ENCODE assay signal across 30 cellular contexts in the genomic region with DNA sequence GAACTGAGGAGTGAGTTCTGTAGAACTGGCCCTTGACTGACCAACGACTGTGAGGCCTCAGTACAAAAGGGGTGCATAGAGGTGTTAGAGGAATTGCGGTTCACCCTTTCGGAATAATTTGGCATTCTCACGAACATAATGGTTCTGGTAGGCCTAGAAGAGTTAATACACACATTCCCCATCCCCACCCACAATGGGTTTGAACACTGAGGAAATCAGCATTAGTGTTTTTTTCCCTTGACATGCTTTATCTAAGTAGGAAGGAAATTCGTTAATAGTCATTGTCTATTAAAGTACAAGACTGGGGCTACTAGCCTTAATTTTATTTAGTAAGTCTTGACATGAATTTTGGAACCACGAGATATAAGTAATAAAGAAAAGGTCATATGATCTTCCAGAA.
"Had no signal": no experiment of that assay in that cellular context is flagged by ENCODE, and none has a peak within 500 bp of the region (broad histone marks: within the 10 kb centered on the region; RNA-seq: fewer than 3 reads in every experiment).

No MANE protein-coding gene starts in this region.

- H3K4me3 ChIP-seq: ascending aorta, breast epithelium, cardiac muscle cell, colonic mucosa, esophagus squamous epithelium, gastroesophageal sphincter had no signal

- H3K9me3 Mint-ChIP-seq: activated CD4-positive, alpha-beta memory T cell treated with anti-CD3 and anti-CD28 coated beads for 36 hours; activated CD4-positive, alpha-beta T cell treated with anti-CD3 and anti-CD28 coated beads, Interleukin-2, amount 10 ng/mL, durations not matched to agents 24 days and 14 days; activated naive CD4-positive, alpha-beta T cell treated with anti-CD3 and anti-CD28 coated beads for 36 hours; activated naive CD4-positive, alpha-beta T cell treated with anti-CD3 and anti-CD28 coated beads, Interleukin-2, amount 50 U/mL, for 24 hours; activated naive CD8-positive, alpha-beta T cell treated with anti-CD3 and anti-CD28 coated beads for 36 hours; activated naive CD8-positive, alpha-beta T cell treated with anti-CD3 and anti-CD28 coated beads, Interleukin-2, amount 50 U/mL, for 24 hours; activated T-helper 1 cell treated with anti-CD3 and anti-CD28 coated beads, Interleukin-12 subunit alpha, Interleukin-12 subunit beta, Interleukin-2, Interleukin-4 antibody, amounts not matched to agents 30 ng/mL and 10 ng/mL and 1 ng/mL, durations not matched to agents 14 hours and 24 hours and 36 hours; activated T-helper 2 cell treated with anti-CD3 and anti-CD28 coated beads, Interferon-gamma antibody, Interleukin-2, Interleukin-4, amounts not matched to agents 10 μg/mL and 5 μg/mL and 100 μg/mL, durations not matched to agents 14 hours and 24 hours and 36 hours had no signal

- H3K36me3 Mint-ChIP-seq: activated CD4-positive, alpha-beta memory T cell treated with anti-CD3 and anti-CD28 coated beads for 36 hours; activated CD8-positive, alpha-beta memory T cell treated with anti-CD3 and anti-CD28 coated beads, Interleukin-2, amount 10 ng/mL, durations not matched to agents 7 days and 5 days; activated naive CD4-positive, alpha-beta T cell treated with anti-CD3 and anti-CD28 coated beads, Interleukin-2, amount 50 U/mL, for 24 hours; activated naive CD8-positive, alpha-beta T cell treated with anti-CD3 and anti-CD28 coated beads for 36 hours; brain had no signal

- DNase-seq: activated CD4-positive, alpha-beta memory T cell treated with anti-CD3 and anti-CD28 coated beads for 36 hours; activated CD4-positive, alpha-beta T cell treated with anti-CD3 and anti-CD28 coated beads for 36 hours; activated CD4-positive, alpha-beta T cell treated with anti-CD3 and anti-CD28 coated beads, Interleukin-2, amount 10 ng/mL, durations not matched to agents 24 days and 14 days; activated CD4-positive, CD25-positive, alpha-beta regulatory T cell; activated CD4-positive, CD25-positive, alpha-beta regulatory T cell treated with anti-CD3 and anti-CD28 coated beads, Interleukin-2, amount 50 U/mL, for 72 hours; activated CD8-positive, alpha-beta memory T cell treated with anti-CD3 and anti-CD28 coated beads, Interleukin-2, amount 10 ng/mL, durations not matched to agents 7 days and 5 days; activated CD8-positive, alpha-beta memory T cell treated with anti-CD3 and anti-CD28 coated beads, Interleukin-2, amount 50 U/mL, for 4 hours; activated CD8-positive, alpha-beta T cell treated with anti-CD3 and anti-CD28 coated beads, Interleukin-2, amount 10 ng/mL, durations not matched to agents 7 days and 5 days; activated effector memory CD4-positive, alpha-beta T cell treated with anti-CD3 and anti-CD28 coated beads, Interleukin-2, amount 50 U/mL, for 16 hours; activated naive CD4-positive, alpha-beta T cell treated with anti-CD3 and anti-CD28 coated beads for 36 hours; activated naive CD8-positive, alpha-beta T cell treated with anti-CD3 and anti-CD28 coated beads for 36 hours; activated naive CD8-positive, alpha-beta T cell treated with anti-CD3 and anti-CD28 coated beads, Interleukin-2, amount 50 U/mL, for 24 hours; activated T-cell treated with anti-CD3 and anti-CD28 coated beads, Interleukin-2, amount 50 U/mL, for 1 hour; activated T-cell treated with anti-CD3 and anti-CD28 coated beads, Interleukin-2, amount 50 U/mL, for 48 hours; central memory CD4-positive, alpha-beta T cell; cerebellar nuclear complex; colonic mucosa; effector CD8-positive, alpha-beta T cell; esophagus squamous epithelium; foreskin melanocyte; T-helper 2 cell had no signal

- H3K9me3 ChIP-seq: ascending aorta, breast epithelium, colonic mucosa, esophagus squamous epithelium, gastroesophageal sphincter had no signal

- H3K4me3 Mint-ChIP-seq: activated CD4-positive, alpha-beta memory T cell treated with anti-CD3 and anti-CD28 coated beads for 36 hours; activated CD4-positive, alpha-beta T cell treated with anti-CD3 and anti-CD28 coated beads for 36 hours; activated CD4-positive, alpha-beta T cell treated with anti-CD3 and anti-CD28 coated beads, Interleukin-2, amount 10 ng/mL, durations not matched to agents 24 days and 14 days; activated CD8-positive, alpha-beta memory T cell treated with anti-CD3 and anti-CD28 coated beads, Interleukin-2, amount 10 ng/mL, durations not matched to agents 7 days and 5 days; activated CD8-positive, alpha-beta T cell treated with anti-CD3 and anti-CD28 coated beads, Interleukin-2, amount 10 ng/mL, durations not matched to agents 7 days and 5 days; activated naive CD4-positive, alpha-beta T cell treated with anti-CD3 and anti-CD28 coated beads for 36 hours; activated naive CD4-positive, alpha-beta T cell treated with anti-CD3 and anti-CD28 coated beads, Interleukin-2, amount 50 U/mL, for 24 hours; activated naive CD8-positive, alpha-beta T cell treated with anti-CD3 and anti-CD28 coated beads for 36 hours; activated naive CD8-positive, alpha-beta T cell treated with anti-CD3 and anti-CD28 coated beads, Interleukin-2, amount 50 U/mL, for 24 hours; activated T-helper 1 cell treated with anti-CD3 and anti-CD28 coated beads, Interleukin-12 subunit alpha, Interleukin-12 subunit beta, Interleukin-2, Interleukin-4 antibody, amounts not matched to agents 30 ng/mL and 10 ng/mL and 1 ng/mL, durations not matched to agents 14 hours and 24 hours and 36 hours; brain had no signal

- ATAC-seq: activated CD4-positive, alpha-beta T cell treated with anti-CD3 and anti-CD28 coated beads for 36 hours; activated CD8-positive, alpha-beta memory T cell treated with anti-CD3 and anti-CD28 coated beads, Interleukin-2, amount 10 ng/mL, durations not matched to agents 7 days and 5 days; activated CD8-positive, alpha-beta T cell treated with anti-CD3 and anti-CD28 coated beads, Interleukin-2, amount 10 ng/mL, durations not matched to agents 7 days and 5 days; activated naive CD8-positive, alpha-beta T cell treated with anti-CD3 and anti-CD28 coated beads, Interleukin-2, amount 50 U/mL, for 24 hours; gastroesophageal sphincter had no signal

- H3K36me3 ChIP-seq: ascending aorta, breast epithelium, cardiac muscle cell, colonic mucosa, esophagus squamous epithelium, gastroesophageal sphincter had no signal

- H3K4me1 Mint-ChIP-seq: activated CD4-positive, alpha-beta T cell treated with anti-CD3 and anti-CD28 coated beads for 36 hours; activated CD4-positive, alpha-beta T cell treated with anti-CD3 and anti-CD28 coated beads, Interleukin-2, amount 10 ng/mL, durations not matched to agents 24 days and 14 days; activated CD8-positive, alpha-beta memory T cell treated with anti-CD3 and anti-CD28 coated beads, Interleukin-2, amount 10 ng/mL, durations not matched to agents 7 days and 5 days; activated naive CD4-positive, alpha-beta T cell treated with anti-CD3 and anti-CD28 coated beads, Interleukin-2, amount 50 U/mL, for 24 hours; activated naive CD8-positive, alpha-beta T cell treated with anti-CD3 and anti-CD28 coated beads for 36 hours; activated naive CD8-positive, alpha-beta T cell treated with anti-CD3 and anti-CD28 coated beads, Interleukin-2, amount 50 U/mL, for 24 hours had no signal

- H3K27me3 Mint-ChIP-seq: activated CD4-positive, alpha-beta memory T cell treated with anti-CD3 and anti-CD28 coated beads for 36 hours; activated CD4-positive, alpha-beta T cell treated with anti-CD3 and anti-CD28 coated beads for 36 hours; activated CD4-positive, alpha-beta T cell treated with anti-CD3 and anti-CD28 coated beads, Interleukin-2, amount 10 ng/mL, durations not matched to agents 24 days and 14 days; activated CD8-positive, alpha-beta memory T cell treated with anti-CD3 and anti-CD28 coated beads, Interleukin-2, amount 10 ng/mL, durations not matched to agents 7 days and 5 days; activated naive CD4-positive, alpha-beta T cell treated with anti-CD3 and anti-CD28 coated beads, Interleukin-2, amount 50 U/mL, for 24 hours; activated naive CD8-positive, alpha-beta T cell treated with anti-CD3 and anti-CD28 coated beads for 36 hours; activated naive CD8-positive, alpha-beta T cell treated with anti-CD3 and anti-CD28 coated beads, Interleukin-2, amount 50 U/mL, for 24 hours had no signal

- H3K27me3 ChIP-seq: ascending aorta, breast epithelium, cardiac muscle cell, colonic mucosa, esophagus squamous epithelium, gastroesophageal sphincter had no signal

- H3K27ac ChIP-seq: ascending aorta, breast epithelium, cardiac muscle cell, colonic mucosa, epithelial cell of prostate, esophagus squamous epithelium, gastroesophageal sphincter had no signal

- H3K27ac Mint-ChIP-seq: activated CD4-positive, alpha-beta memory T cell treated with anti-CD3 and anti-CD28 coated beads for 36 hours; activated CD4-positive, alpha-beta T cell treated with anti-CD3 and anti-CD28 coated beads for 36 hours; activated CD4-positive, alpha-beta T cell treated with anti-CD3 and anti-CD28 coated beads, Interleukin-2, amount 10 ng/mL, durations not matched to agents 24 days and 14 days; activated CD8-positive, alpha-beta memory T cell treated with anti-CD3 and anti-CD28 coated beads, Interleukin-2, amount 10 ng/mL, durations not matched to agents 7 days and 5 days; activated CD8-positive, alpha-beta T cell treated with anti-CD3 and anti-CD28 coated beads, Interleukin-2, amount 10 ng/mL, durations not matched to agents 7 days and 5 days; activated naive CD4-positive, alpha-beta T cell treated with anti-CD3 and anti-CD28 coated beads for 36 hours; activated naive CD4-positive, alpha-beta T cell treated with anti-CD3 and anti-CD28 coated beads, Interleukin-2, amount 50 U/mL, for 24 hours; activated naive CD8-positive, alpha-beta T cell treated with anti-CD3 and anti-CD28 coated beads for 36 hours; activated naive CD8-positive, alpha-beta T cell treated with anti-CD3 and anti-CD28 coated beads, Interleukin-2, amount 50 U/mL, for 24 hours; activated T-helper 1 cell treated with anti-CD3 and anti-CD28 coated beads, Interleukin-12 subunit alpha, Interleukin-12 subunit beta, Interleukin-2, Interleukin-4 antibody, amounts not matched to agents 30 ng/mL and 10 ng/mL and 1 ng/mL, durations not matched to agents 14 hours and 24 hours and 36 hours; activated T-helper 2 cell treated with anti-CD3 and anti-CD28 coated beads, Interferon-gamma antibody, Interleukin-2, Interleukin-4, amounts not matched to agents 10 μg/mL and 5 μg/mL and 100 μg/mL, durations not matched to agents 14 hours and 24 hours and 36 hours had no signal

- H3K4me1 ChIP-seq: ascending aorta, breast epithelium, colonic mucosa, esophagus squamous epithelium, gastroesophageal sphincter had no signal
